ENCODE assay signal across 8 cellular contexts in genomic region chr14:45526715-45527549, GRCh38.
A peak's percentile ranks its signal among the peaks of the same experiment; 100 is the strongest.
DNase-seq lines count a peak whose midpoint lies in the region; ATAC-seq and TF ChIP-seq lines count a peak whose summit lies in the region.

No MANE protein-coding gene starts in this region.

- H3K4me2 ChIP-seq in KMS-11: no peak overlapping the region

- H3K4me1 Mint-ChIP-seq in Caco-2 (ENCODE audit: low read depth, unreplicated experiment): no peaks in the 10 kb centered on the region
- H3K4me1 Mint-ChIP-seq in stimulated activated memory B cell treated with anti-CD40 and anti-IgM and Interleukin-4, amounts not matched to agents 10 μg/mL and 1 μg/mL and 100 μg/mL, for 72 hours: no peaks in the 10 kb centered on the region

- H3K27me3 ChIP-seq in Caco-2 (replicated peaks; ENCODE audit: control insufficient read depth, insufficient read depth, low read length): no peaks in the 10 kb centered on the region; the same call in 1 of the 2 replicates
- no peaks in the 10 kb centered on the region for H3K27me3 ChIP-seq in KMS-11 (ENCODE audit: insufficient read depth, low read depth)
- H3K27me3 ChIP-seq in gastrocnemius medialis: no peaks in the 10 kb centered on the region

- DNase-seq in Caco-2 (peak; percentile 46 to 56), OCI-M1 (lab: John Stamatoyannopoulos, UW) (peak; percentile 80), fibroblast of pulmonary artery (ENCODE audit: low read depth) (no peak), gastrocnemius medialis (peak in 1 of 2 donors; percentile 4)

- CTCF ChIA-PET in Caco-2 (lab: Charles Lee): interaction anchor here (0.6 to 2.0 kb wide), 4 partner anchors 95 to 102 kb away, joined by 3 to 7 read pairs (median 4); no protein-coding TSS in a partner anchor

- H3K27ac ChIP-seq in KMS-11: no peak overlapping the region
- H3K27ac ChIP-seq in gastrocnemius medialis: no peak overlapping the region

- no peak overlapping the region for H3K27ac Mint-ChIP-seq in Caco-2 (ENCODE audit: unreplicated experiment)
- no peak overlapping the region for H3K27ac Mint-ChIP-seq in stimulated activated memory B cell treated with anti-CD40 and anti-IgM and Interleukin-4, amounts not matched to agents 10 μg/mL and 1 μg/mL and 100 μg/mL, for 72 hours

- no peak overlapping the region for H3K4me3 Mint-ChIP-seq in Caco-2 (ENCODE audit: unreplicated experiment)
- H3K4me3 Mint-ChIP-seq in stimulated activated memory B cell treated with anti-CD40 and anti-IgM and Interleukin-4, amounts not matched to agents 10 μg/mL and 1 μg/mL and 100 μg/mL, for 72 hours: no peak overlapping the region

- TF ChIP-seq POLR2A in gastrocnemius medialis (IDR thresholded peaks at IDR 0.05): no peak

- H3K4me1 ChIP-seq in Caco-2: no peaks in the 10 kb centered on the region; the same call in 1 of the 2 replicates
- no peaks in the 10 kb centered on the region for H3K4me1 ChIP-seq in KMS-11 (ENCODE audit: low read depth, poor library complexity, severe bottlenecking)
- H3K4me1 ChIP-seq in gastrocnemius medialis: no peaks in the 10 kb centered on the region

- H3K79me2 ChIP-seq in KMS-11 (ENCODE audit: insufficient read depth, low read depth): no peaks in the 10 kb centered on the region

- ATAC-seq in GM21390 (IDR thresholded peaks at IDR 0.05; ENCODE audit: unreplicated experiment) (peak; percentile 84), gastrocnemius medialis (peak; percentile 86 to 89), HG02973 (IDR thresholded peaks at IDR 0.05; ENCODE audit: unreplicated experiment) (no peak)
- ATAC-seq in stimulated activated memory B cell treated with anti-CD40 and anti-IgM and Interleukin-4, amounts not matched to agents 10 μg/mL and 1 μg/mL and 100 μg/mL, for 72 hours: no peak

- no peaks in the 10 kb centered on the region for H4K20me1 ChIP-seq in KMS-11 (ENCODE audit: insufficient read depth)

- H3K9me3 ChIP-seq in Caco-2 (no peaks in the 10 kb centered on the region), gastrocnemius medialis (no peaks in the 10 kb centered on the region)

- H3K27me3 Mint-ChIP-seq in Caco-2 (ENCODE audit: insufficient read depth, unreplicated experiment): peaks cover 2% of the 10 kb centered on the region
- H3K27me3 Mint-ChIP-seq in stimulated activated memory B cell treated with anti-CD40 and anti-IgM and Interleukin-4, amounts not matched to agents 10 μg/mL and 1 μg/mL and 100 μg/mL, for 72 hours: no peaks in the 10 kb centered on the region

- H3K4me3 ChIP-seq in Caco-2 (ENCODE audit: low read depth, low read length) (no peak overlapping the region), KMS-11 (IDR thresholded peaks at IDR 0.05; ENCODE audit: insufficient read depth, low read depth, low read length) (no peak overlapping the region), fibroblast of pulmonary artery (replicated peaks; ENCODE audit: low read depth, low read length) (no peak overlapping the region), gastrocnemius medialis (no peak overlapping the region)

- no peak overlapping the region for H3K9ac ChIP-seq in KMS-11

- BruUV-seq in Caco-2 (replicated peaks; lab: Mats Ljungman, UMichigan): no TSS peak

- TF ChIP-seq CTCF in Caco-2 (IDR thresholded peaks at IDR 0.05; ENCODE audit: insufficient read depth in 1 of 2, low read depth in 1 of 2, low read length in 1 of 2, severe bottlenecking in 1 of 2, unreplicated experiment in 1 of 2) (peak; percentile 69 to 72), KMS-11 (conservative IDR thresholded peaks at IDR 0.05; ENCODE audit: low read depth, low read length) (peak; percentile 54), fibroblast of pulmonary artery (IDR thresholded peaks at IDR 0.05; ENCODE audit: low read length, missing control alignments) (peak; percentile 6), gastrocnemius medialis (IDR thresholded peaks at IDR 0.05 in 4 of 5, conservative IDR thresholded peaks at IDR 0.05 in 1 of 5) (peak in 4 of 5 experiments; percentile 19 to 34 (median 20))

- in situ Hi-C loops in gastrocnemius medialis (cut with MboI; ENCODE audit: low sequenced_read_pairs in 4 of 4): no loop called here

- intact Hi-C loops in Caco-2 (cut with micrococcal nuclease; ENCODE audit: unreplicated experiment) (loop anchor here (1.0 to 2.0 kb wide), 3 partner anchors 101 to 240 kb away; no protein-coding TSS in a partner anchor), gastrocnemius medialis (cut with DNase I; ENCODE audit: low total_unique reads) (no loop called here)

- POLR2A ChIA-PET in Caco-2 (lab: Charles Lee): no interaction called here

- H3K36me3 Mint-ChIP-seq in Caco-2 (ENCODE audit: insufficient read depth, unreplicated experiment): no peaks in the 10 kb centered on the region
- H3K36me3 Mint-ChIP-seq in stimulated activated memory B cell treated with anti-CD40 and anti-IgM and Interleukin-4, amounts not matched to agents 10 μg/mL and 1 μg/mL and 100 μg/mL, for 72 hours: no peaks in the 10 kb centered on the region

- no peaks in the 10 kb centered on the region for H3K9me3 Mint-ChIP-seq in Caco-2 (ENCODE audit: unreplicated experiment)
- H3K9me3 Mint-ChIP-seq in stimulated activated memory B cell treated with anti-CD40 and anti-IgM and Interleukin-4, amounts not matched to agents 10 μg/mL and 1 μg/mL and 100 μg/mL, for 72 hours: peaks cover 2% of the 10 kb centered on the region

- H2AFZ ChIP-seq in KMS-11 (ENCODE audit: low read depth): 0 out of 2 replicates have a peak overlapping the region, but pooled peaks have one; percentile 10

- no peaks in the 10 kb centered on the region for H3K36me3 ChIP-seq in Caco-2 (ENCODE audit: control insufficient read depth, insufficient read depth, low read length)
- no peaks in the 10 kb centered on the region for H3K36me3 ChIP-seq in KMS-11 (ENCODE audit: insufficient read depth)
- H3K36me3 ChIP-seq in gastrocnemius medialis: no peaks in the 10 kb centered on the region

Comparison
In these comparisons a context has a peak if more than half of its experiments do, and no peak if none do; other contexts are left out.
1. CTCF ChIP-seq: peak in every context shown above with its lines; median percentile 70 in Caco-2; 54 in KMS-11; 20 in gastrocnemius medialis; 6 in fibroblast of pulmonary artery.
2. ATAC-seq: peak in GM21390 (single experiment) and gastrocnemius medialis (2 of 2); none in HG02973 (single experiment) and stimulated activated memory B cell treated with anti-CD40 and anti-IgM and Interleukin-4, amounts not matched to agents 10 μg/mL and 1 μg/mL and 100 μg/mL, for 72 hours (single experiment).